14 cellular contexts compared by ENCODE assay signal in the genomic region with DNA sequence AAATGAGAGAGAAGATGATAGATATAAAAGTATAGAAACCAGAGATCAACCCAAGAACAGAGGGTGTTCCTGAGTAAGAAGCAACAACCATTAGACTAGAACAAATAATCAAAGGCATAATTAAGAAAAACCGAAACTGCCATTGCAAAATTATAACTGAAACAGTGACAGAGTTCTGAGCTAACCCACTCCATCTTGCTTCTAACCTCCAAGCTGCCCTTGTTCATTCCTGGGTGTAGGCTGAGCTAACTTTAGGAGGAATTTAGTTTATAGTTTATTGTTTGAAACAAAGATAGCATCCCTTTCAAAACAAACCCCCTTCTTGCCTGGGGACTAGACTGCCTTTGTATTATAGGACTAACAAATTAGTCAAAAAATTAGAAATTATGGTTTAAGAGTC. TPM values are rescaled to one million over a fixed set of nuclear protein-coding genes. Genes with fewer than 3 reads are reported as not detected.
A peak's percentile ranks its signal among the peaks of the same experiment; 100 is the strongest.
DNase-seq lines count a peak whose midpoint lies in the region; ATAC-seq and TF ChIP-seq lines count a peak whose summit lies in the region.
"Had no signal": no experiment of that assay in that cellular context is flagged by ENCODE, and none has a peak within 500 bp of the region (broad histone marks: within the 10 kb centered on the region; RNA-seq: fewer than 3 reads in every experiment).

No MANE protein-coding gene starts in this region.

- no peak for TF ChIP-seq POLR2A in heart left ventricle (IDR thresholded peaks at IDR 0.05)

- peak overlapping the region; percentile 64 to 86 (median 76) for H3K4me3 Mint-ChIP-seq in CD4-positive, CD25-positive, alpha-beta regulatory T cell
- H3K4me3 Mint-ChIP-seq in activated naive CD8-positive, alpha-beta T cell treated with anti-CD3 and anti-CD28 coated beads, Interleukin-2, amount 10 ng/mL, durations not matched to agents 7 days and 5 days, result peak overlapping the region; percentile 83
- peak overlapping the region in 6 of 10 donors; percentile 33 to 66 (median 40) for H3K4me3 Mint-ChIP-seq in naive thymus-derived CD8-positive, alpha-beta T cell
- H3K4me3 Mint-ChIP-seq: WTC11 had no signal

- peak in 1 of 2 donors; percentile 8 for ATAC-seq in CD4-positive, CD25-positive, alpha-beta regulatory T cell (ENCODE audit: low read depth in 2 of 2)
- peak; percentile 16 for ATAC-seq in activated naive CD8-positive, alpha-beta T cell treated with anti-CD3 and anti-CD28 coated beads, Interleukin-2, amount 10 ng/mL, durations not matched to agents 7 days and 5 days (ENCODE audit: low read depth)
- ATAC-seq in naive thymus-derived CD8-positive, alpha-beta T cell, result peak in 1 of 2 donors; percentile 23
- no peak for ATAC-seq in Right ventricle myocardium superior (ENCODE audit: poor library complexity)
- no peak for ATAC-seq in heart left ventricle
- ATAC-seq: WTC11 had no signal

- peak overlapping the region; percentile 73 for H2AFZ ChIP-seq in MM.1S (ENCODE audit: low read length)

- H3K9me3 Mint-ChIP-seq in CD4-positive, CD25-positive, alpha-beta regulatory T cell, result peaks cover 0 to 2% (median 0%) of the 10 kb centered on the region in 7 donors
- H3K9me3 Mint-ChIP-seq in activated naive CD8-positive, alpha-beta T cell treated with anti-CD3 and anti-CD28 coated beads, Interleukin-2, amount 10 ng/mL, durations not matched to agents 7 days and 5 days, result no peaks in the 10 kb centered on the region
- no peaks in the 10 kb centered on the region for H3K9me3 Mint-ChIP-seq in naive thymus-derived CD8-positive, alpha-beta T cell

- intact Hi-C loops in Right ventricle myocardium superior (cut with DNase I) (no loop called here), heart left ventricle (cut with DNase I) (no loop called here)

- H3K9me2 ChIP-seq in MM.1S (replicated peaks; ENCODE audit: insufficient read depth, low read length), result no peaks in the 10 kb centered on the region

- H3K4me2 ChIP-seq in MM.1S (ENCODE audit: low read depth, low read length), result peak overlapping the region; percentile 88

- no peak for TF ChIP-seq CTCF in MM.1S (IDR thresholded peaks at IDR 0.05; ENCODE audit: low read length)
- no peak for TF ChIP-seq CTCF in heart left ventricle (IDR thresholded peaks at IDR 0.05)

- no peaks in the 10 kb centered on the region for H3K79me2 ChIP-seq in MM.1S (ENCODE audit: low read length)

- H3K9ac ChIP-seq in MM.1S (ENCODE audit: low read length), result peak overlapping the region; percentile 34; the same call in 1 of the 2 replicates

- H3K36me3 Mint-ChIP-seq in CD4-positive, CD25-positive, alpha-beta regulatory T cell, result peaks cover 3% of the 10 kb centered on the region
- H3K36me3 Mint-ChIP-seq in activated naive CD8-positive, alpha-beta T cell treated with anti-CD3 and anti-CD28 coated beads, Interleukin-2, amount 10 ng/mL, durations not matched to agents 7 days and 5 days, result peaks cover 10% of the 10 kb centered on the region
- H3K36me3 Mint-ChIP-seq in naive thymus-derived CD8-positive, alpha-beta T cell, result no peaks in the 10 kb centered on the region
- H3K36me3 Mint-ChIP-seq: WTC11 had no signal

- WGBS in heart left ventricle, 4 donors, result 84 to 98% (median 92%) methylated on average over 1 of the region's 1 CpG

- no peaks in the 10 kb centered on the region for H3K27me3 ChIP-seq in CD4-positive, CD25-positive, alpha-beta regulatory T cell (ENCODE audit: control insufficient read depth, insufficient read depth, low read length)
- no peaks in the 10 kb centered on the region for H3K27me3 ChIP-seq in MM.1S (replicated peaks; ENCODE audit: insufficient read depth, low read length)
- H3K27me3 ChIP-seq in heart left ventricle, result no peaks in the 10 kb centered on the region

- no peaks in the 10 kb centered on the region for H4K20me1 ChIP-seq in MM.1S (ENCODE audit: insufficient read depth, low read length)

- POLR2A ChIA-PET in activated naive CD8-positive, alpha-beta T cell treated with anti-CD3 and anti-CD28 coated beads, Interleukin-2, amount 10 ng/mL, durations not matched to agents 7 days and 5 days (lab: Charles Lee), result interaction anchor here (1.5 to 2.5 kb wide), 2 partner anchors 16 to 18 kb away, joined by 4 to 9 read pairs; no protein-coding TSS in a partner anchor
- POLR2A ChIA-PET in naive thymus-derived CD8-positive, alpha-beta T cell (lab: Charles Lee), result interaction anchor here (0.6 to 1.1 kb wide), 2 partner anchors 21 to 58 kb away, joined by 3 read pairs; no protein-coding TSS in a partner anchor

- peaks cover 10% of the 10 kb centered on the region; the same call in 1 of the 2 replicates for H3F3A ChIP-seq in MM.1S (ENCODE audit: insufficient read depth, low read length)

- H3K4me3 ChIP-seq in CD4-positive, CD25-positive, alpha-beta regulatory T cell (ENCODE audit: low read depth, low read length), result peak overlapping the region; percentile 79
- H3K4me3 ChIP-seq in MM.1S (ENCODE audit: low read length) (peak overlapping the region; percentile 39; the same call in 1 of the 2 replicates), heart left ventricle (no peak overlapping the region)

- peak in 1 of 3 donors; percentile 50 for DNase-seq in CD4-positive, CD25-positive, alpha-beta regulatory T cell
- DNase-seq in MM.1S (peak; percentile 15), Right ventricle myocardium superior (no peak), heart left ventricle (no peak)
- no peak for DNase-seq in activated naive CD8-positive, alpha-beta T cell treated with anti-CD3 and anti-CD28 coated beads, Interleukin-2, amount 10 ng/mL, durations not matched to agents 7 days and 5 days
- DNase-seq in naive thymus-derived CD8-positive, alpha-beta T cell, result no peak
- DNase-seq in stimulated activated naive CD4-positive, alpha-beta T cell (lab: John Stamatoyannopoulos, UW), result no peak
- DNase-seq in NK-92 treated with Interleukin-12 subunit alpha and Interleukin-12 subunit beta, amount 100 ng/mL, for 24 hours (lab: John Stamatoyannopoulos, UW), result no peak
- DNase-seq: cortex of kidney, NCI-H187 treated with DMSO at 0.1 percent for 48 hours, NCI-H774 had no signal

- H3K27ac Mint-ChIP-seq in CD4-positive, CD25-positive, alpha-beta regulatory T cell, result peak overlapping the region; percentile 56 to 95 (median 93)
- H3K27ac Mint-ChIP-seq in activated naive CD8-positive, alpha-beta T cell treated with anti-CD3 and anti-CD28 coated beads, Interleukin-2, amount 10 ng/mL, durations not matched to agents 7 days and 5 days, result peak overlapping the region; percentile 92
- peak overlapping the region in 5 of 10 donors; percentile 19 to 89 (median 61) for H3K27ac Mint-ChIP-seq in naive thymus-derived CD8-positive, alpha-beta T cell
- H3K27ac Mint-ChIP-seq: WTC11 had no signal

- peaks cover 30% of the 10 kb centered on the region for H3K4me1 ChIP-seq in CD4-positive, CD25-positive, alpha-beta regulatory T cell (ENCODE audit: control insufficient read depth, insufficient read depth, low read length, poor library complexity, severe bottlenecking)
- H3K4me1 ChIP-seq in MM.1S (ENCODE audit: low read length) (peaks cover 20% of the 10 kb centered on the region), heart left ventricle (peaks cover 0 to 39% (median 0%) of the 10 kb centered on the region in 12 donors)

- peak overlapping the region; percentile 75 for H3K27ac ChIP-seq in CD4-positive, CD25-positive, alpha-beta regulatory T cell (ENCODE audit: insufficient read depth, low read length, poor library complexity, severe bottlenecking)
- H3K27ac ChIP-seq in MM.1S (ENCODE audit: low read length) (peak overlapping the region; percentile 73), heart left ventricle (peak overlapping the region in 1 of 12 donors; percentile 84)

- no peaks in the 10 kb centered on the region for H3K27me3 Mint-ChIP-seq in CD4-positive, CD25-positive, alpha-beta regulatory T cell
- peaks cover 5% of the 10 kb centered on the region for H3K27me3 Mint-ChIP-seq in activated naive CD8-positive, alpha-beta T cell treated with anti-CD3 and anti-CD28 coated beads, Interleukin-2, amount 10 ng/mL, durations not matched to agents 7 days and 5 days
- peaks cover 0 to 11% (median 0%) of the 10 kb centered on the region in 5 donors for H3K27me3 Mint-ChIP-seq in naive thymus-derived CD8-positive, alpha-beta T cell

- H3K4me1 Mint-ChIP-seq in CD4-positive, CD25-positive, alpha-beta regulatory T cell, result peaks cover 14 to 49% (median 33%) of the 10 kb centered on the region in 4 donors
- H3K4me1 Mint-ChIP-seq in activated naive CD8-positive, alpha-beta T cell treated with anti-CD3 and anti-CD28 coated beads, Interleukin-2, amount 10 ng/mL, durations not matched to agents 7 days and 5 days, result peaks cover 38% of the 10 kb centered on the region
- peaks cover 10 to 40% (median 21%) of the 10 kb centered on the region in 4 donors for H3K4me1 Mint-ChIP-seq in naive thymus-derived CD8-positive, alpha-beta T cell

- H3K9me3 ChIP-seq in CD4-positive, CD25-positive, alpha-beta regulatory T cell (ENCODE audit: control insufficient read depth in 2 of 2, low read length in 2 of 2), result no peaks in the 10 kb centered on the region
- H3K9me3 ChIP-seq in MM.1S (replicated peaks; ENCODE audit: insufficient read depth, low read length) (no peaks in the 10 kb centered on the region), heart left ventricle (no peaks in the 10 kb centered on the region)

- H3K36me3 ChIP-seq in CD4-positive, CD25-positive, alpha-beta regulatory T cell (ENCODE audit: control insufficient read depth, insufficient read depth, low read length), result no peaks in the 10 kb centered on the region
- H3K36me3 ChIP-seq in MM.1S (replicated peaks; ENCODE audit: insufficient read depth, low read length) (no peaks in the 10 kb centered on the region), heart left ventricle (no peaks in the 10 kb centered on the region)

RNA-seq across cellular contexts. Expression of a gene that starts 20.7 kb away (rescaled TPM):
- 97.8 TPM for total RNA-seq in CD4-positive, CD25-positive, alpha-beta regulatory T cell
- polyA plus RNA-seq in CD4-positive, CD25-positive, alpha-beta regulatory T cell, result 100 to 1,000 TPM; 103 to 136 (median 119) TPM
- 10 to 100 TPM; 45.4 to 51.6 TPM for total RNA-seq in activated naive CD8-positive, alpha-beta T cell treated with anti-CD3 and anti-CD28 coated beads, Interleukin-2, amount 10 ng/mL, durations not matched to agents 7 days and 5 days
- total RNA-seq in naive thymus-derived CD8-positive, alpha-beta T cell, result 10 to 100 TPM; 54.5 to 56.6 TPM
- polyA plus RNA-seq in naive thymus-derived CD8-positive, alpha-beta T cell, result 10 to 100 TPM; 57.9 to 72.3 (median 67.8) TPM
- total RNA-seq in Right ventricle myocardium superior (115 TPM), heart left ventricle (100 to 1,000 TPM; 127 to 247 (median 158) TPM)
- polyA plus RNA-seq in heart left ventricle, result 100 to 1,000 TPM in 1 of 2 donors, 10 to 100 TPM in 1; 78.8 to 137 TPM

RNA-seq across cellular contexts. Expression of a gene that starts 56.1 kb away (rescaled TPM):
- total RNA-seq in CD4-positive, CD25-positive, alpha-beta regulatory T cell, result not detected
- under 1 TPM in 3 of 4 donors, not detected in 1; 0.05 to 0.26 (median 0.17) TPM for polyA plus RNA-seq in CD4-positive, CD25-positive, alpha-beta regulatory T cell
- not detected for total RNA-seq in activated naive CD8-positive, alpha-beta T cell treated with anti-CD3 and anti-CD28 coated beads, Interleukin-2, amount 10 ng/mL, durations not matched to agents 7 days and 5 days
- total RNA-seq in naive thymus-derived CD8-positive, alpha-beta T cell, result not detected
- polyA plus RNA-seq in naive thymus-derived CD8-positive, alpha-beta T cell, result not detected
- total RNA-seq in Right ventricle myocardium superior (not detected), heart left ventricle (under 1 TPM in 4 of 9 donors, not detected in 5; 0.06 to 0.45 (median 0.25) TPM)
- not detected for polyA plus RNA-seq in heart left ventricle
- total RNA-seq: SK-MEL-5, subcutaneous adipose tissue had no signal

Comparison
In these comparisons a context has a peak if more than half of its experiments do, and no peak if none do; other contexts are left out.
1. H3K4me3 ChIP-seq: peak in CD4-positive, CD25-positive, alpha-beta regulatory T cell (single experiment) and MM.1S (single experiment); none in heart left ventricle (0 of 12).
2. Peak in every context shown above with its lines, with median percentiles within 50 percentile points of each other: H3K4me3 Mint-ChIP-seq.